8 cellular contexts compared by ENCODE assay signal in the genomic region with DNA sequence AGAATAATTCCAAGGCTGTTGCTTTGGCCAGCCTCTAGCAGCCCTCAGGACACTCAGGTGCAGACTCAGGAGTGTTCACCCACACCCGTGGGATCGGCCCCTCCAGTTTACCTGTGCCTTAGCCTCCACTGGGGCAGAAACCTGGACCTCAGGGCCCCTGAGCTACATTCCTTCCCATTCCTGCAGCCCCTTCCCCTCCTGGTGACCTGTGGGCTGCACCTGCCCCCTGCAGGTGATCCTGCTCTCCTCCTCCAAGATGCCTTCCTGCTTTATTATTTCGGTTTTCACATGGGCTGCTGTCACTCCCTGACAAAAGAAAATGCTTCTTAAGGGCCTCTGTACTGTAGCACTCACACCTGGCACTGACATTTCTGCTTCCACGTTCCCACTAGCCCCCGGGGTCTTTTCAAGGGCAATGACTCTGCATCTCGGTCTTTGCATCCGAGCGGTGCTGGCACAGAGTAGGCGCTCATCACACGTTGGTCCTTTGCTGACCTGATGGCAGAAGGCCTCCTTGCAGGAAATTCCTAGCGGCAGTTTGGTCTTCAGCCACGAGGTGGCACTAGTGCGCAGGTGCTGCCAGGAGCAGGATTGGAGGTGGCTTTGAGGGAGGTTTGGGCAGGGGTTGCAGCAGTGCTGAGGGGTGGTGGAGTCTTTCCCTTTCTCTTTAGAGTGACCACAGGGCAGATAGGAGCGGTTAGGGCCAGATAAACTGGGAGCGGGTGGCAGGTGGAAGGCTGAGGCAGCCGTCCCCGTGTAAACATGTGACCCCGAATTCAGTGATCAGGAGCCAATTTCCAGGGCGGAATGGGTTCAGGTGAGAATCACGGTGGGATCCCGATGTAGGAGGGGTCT. TPM values are rescaled to one million over a fixed set of nuclear protein-coding genes. Genes with fewer than 3 reads are reported as not detected.
DNase-seq lines count a peak whose midpoint lies in the region; ATAC-seq and TF ChIP-seq lines count a peak whose summit lies in the region.

No MANE protein-coding gene starts in this region.

- H3K4me3 ChIP-seq in SK-N-MC (0 out of 2 replicates have a peak overlapping the region, but pooled peaks have one; percentile 29), psoas muscle (peak overlapping the region; percentile 22), vagina (no peak overlapping the region)

- intact Hi-C loops in cardiac septum (cut with DNase I): no loop called here
- intact Hi-C loops in psoas muscle (cut with DNase I): loop anchor here in 1 of 2 donors (10.0 kb wide), 1 partner anchor 331 kb away; no protein-coding TSS in a partner anchor
- intact Hi-C loops in vagina (cut with DNase I): loop anchor here (2.0 to 10.0 kb wide), 2 partner anchors 75 to 321 kb away; no protein-coding TSS in a partner anchor

- TF ChIP-seq CTCF in psoas muscle (IDR thresholded peaks at IDR 0.05) (peak; percentile 84), vagina (IDR thresholded peaks at IDR 0.05) (peak; percentile 21 to 76 (median 54))

- H3K36me3 ChIP-seq in SK-N-MC (ENCODE audit: insufficient read depth, low read length): no peaks in the 10 kb centered on the region
- H3K36me3 ChIP-seq in psoas muscle (ENCODE audit: insufficient read depth in 1 of 2, low read depth in 1 of 2): no peaks in the 10 kb centered on the region
- H3K36me3 ChIP-seq in vagina: no peaks in the 10 kb centered on the region

- no peaks in the 10 kb centered on the region for H3K27me3 ChIP-seq in psoas muscle (ENCODE audit: insufficient read depth in 3 of 3, low read length in 2 of 3)
- H3K27me3 ChIP-seq in vagina: no peaks in the 10 kb centered on the region

- H3K9me3 ChIP-seq in SK-N-MC (ENCODE audit: low read depth, low read length) (no peaks in the 10 kb centered on the region), psoas muscle (no peaks in the 10 kb centered on the region), vagina (no peaks in the 10 kb centered on the region)

- DNase-seq in GDM1 (lab: John Stamatoyannopoulos, UW) (peak; percentile 37), LoVo (ENCODE audit: low spot score) (peak; percentile 72), SK-N-MC (ENCODE audit: low read depth, low spot score) (no peak), cardiac septum (ENCODE audit: low spot score) (peak; percentile 82), psoas muscle (peak; percentile 70 to 80), vagina (ENCODE audit: extremely low spot score in 2 of 2) (no peak)
- peak; percentile 81 for DNase-seq in activated naive CD4-positive, alpha-beta T cell treated with anti-CD3 and anti-CD28 coated beads, Interleukin-2, amount 10 ng/mL, durations not matched to agents 7 days and 5 days

- H3K36me3 Mint-ChIP-seq in activated naive CD4-positive, alpha-beta T cell treated with anti-CD3 and anti-CD28 coated beads, Interleukin-2, amount 10 ng/mL, durations not matched to agents 7 days and 5 days: no peaks in the 10 kb centered on the region

- no peak overlapping the region for H3K9ac ChIP-seq in SK-N-MC (ENCODE audit: insufficient read length)

- WGBS in psoas muscle, 3 donors: 13 to 16% (median 16%) methylated on average over 21 of the region's 21 CpGs

- H3K27me3 Mint-ChIP-seq in activated naive CD4-positive, alpha-beta T cell treated with anti-CD3 and anti-CD28 coated beads, Interleukin-2, amount 10 ng/mL, durations not matched to agents 7 days and 5 days: peaks cover 41% of the 10 kb centered on the region

- no peak overlapping the region for H3K27ac Mint-ChIP-seq in activated naive CD4-positive, alpha-beta T cell treated with anti-CD3 and anti-CD28 coated beads, Interleukin-2, amount 10 ng/mL, durations not matched to agents 7 days and 5 days

- no peaks in the 10 kb centered on the region for H3K9me3 Mint-ChIP-seq in activated naive CD4-positive, alpha-beta T cell treated with anti-CD3 and anti-CD28 coated beads, Interleukin-2, amount 10 ng/mL, durations not matched to agents 7 days and 5 days

- H3K4me1 ChIP-seq in psoas muscle (no peaks in the 10 kb centered on the region), vagina (no peaks in the 10 kb centered on the region)

- no peak overlapping the region for H3K4me3 Mint-ChIP-seq in activated naive CD4-positive, alpha-beta T cell treated with anti-CD3 and anti-CD28 coated beads, Interleukin-2, amount 10 ng/mL, durations not matched to agents 7 days and 5 days

- ATAC-seq in psoas muscle (peak; percentile 61 to 83 (median 64)), GM18868 (IDR thresholded peaks at IDR 0.05; ENCODE audit: unreplicated experiment) (no peak)

- H3K27ac ChIP-seq in SK-N-MC (no peak overlapping the region), psoas muscle (no peak overlapping the region), vagina (no peak overlapping the region)

- peaks cover 3% of the 10 kb centered on the region for H3K4me1 Mint-ChIP-seq in activated naive CD4-positive, alpha-beta T cell treated with anti-CD3 and anti-CD28 coated beads, Interleukin-2, amount 10 ng/mL, durations not matched to agents 7 days and 5 days

- no peak for TF ChIP-seq POLR2A in vagina (IDR thresholded peaks at IDR 0.05)

- CTCF ChIA-PET in activated naive CD4-positive, alpha-beta T cell treated with anti-CD3 and anti-CD28 coated beads, Interleukin-2, amount 10 ng/mL, durations not matched to agents 7 days and 5 days (lab: Charles Lee): interaction anchor here (1.1 to 18.3 kb wide), 3 partner anchors 8 to 76 kb away, joined by 3 to 491 read pairs (median 7); no protein-coding TSS in a partner anchor

RNA-seq across cellular contexts. Expression of a gene that starts 25.3 kb away (rescaled TPM):
- total RNA-seq in cardiac septum (19.7 TPM), psoas muscle (10 to 100 TPM; 16.3 to 22.7 (median 19.3) TPM), vagina (37.3 TPM)
- polyA plus RNA-seq in psoas muscle: 10 to 100 TPM in 1 of 3 donors, 1 to 10 TPM in 2; 5.5 to 16.0 (median 9.4) TPM

Comparison
In these comparisons a context has a peak if more than half of its experiments do, and no peak if none do; other contexts are left out.
1. DNase-seq: peak in GDM1 (single experiment), LoVo (single experiment), activated naive CD4-positive, alpha-beta T cell treated with anti-CD3 and anti-CD28 coated beads, Interleukin-2, amount 10 ng/mL, durations not matched to agents 7 days and 5 days (single experiment), cardiac septum (single experiment) and psoas muscle (2 of 2); none in SK-N-MC (single experiment) and vagina (0 of 2).
2. H3K4me3 ChIP-seq: peak in SK-N-MC (single experiment) and psoas muscle (single experiment); none in vagina (0 of 2).